ENCODE assay signal across 10 cellular contexts in the genomic region with DNA sequence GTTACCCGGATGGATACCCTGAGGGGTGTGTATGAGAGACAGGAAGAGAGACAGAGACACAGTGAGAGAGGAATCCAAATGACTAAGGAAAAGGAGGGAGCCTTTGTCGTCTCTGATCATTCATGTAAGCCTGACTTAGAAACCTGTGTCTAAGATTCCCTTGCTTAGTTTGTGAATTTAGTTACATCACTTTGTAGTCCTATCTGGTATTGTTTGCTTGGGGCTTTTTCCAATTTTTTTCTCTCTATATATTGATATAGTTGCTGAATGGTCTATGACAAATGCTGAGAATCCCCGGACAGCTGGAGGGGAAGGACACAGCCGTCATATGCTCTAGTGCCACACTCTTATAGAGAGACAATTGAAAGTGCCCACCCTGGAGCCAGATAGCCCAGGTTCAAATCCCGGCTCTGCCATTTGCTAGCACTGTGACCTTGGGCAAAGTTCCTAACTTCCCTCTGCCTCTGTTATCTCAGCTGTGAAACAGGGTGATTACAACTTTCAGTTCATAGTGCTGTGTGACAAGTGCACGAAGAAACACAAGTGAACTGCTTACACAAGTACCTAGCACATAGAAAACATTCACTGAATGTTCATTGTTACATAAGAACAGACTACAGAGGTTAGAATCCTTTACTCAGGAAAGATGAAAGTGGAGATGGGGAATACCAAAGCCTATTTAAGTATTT. TPM values are rescaled to one million over a fixed set of nuclear protein-coding genes. Genes with fewer than 3 reads are reported as not detected.
"Had no signal": no experiment of that assay in that cellular context is flagged by ENCODE, and none has a peak within 500 bp of the region (broad histone marks: within the 10 kb centered on the region; RNA-seq: fewer than 3 reads in every experiment).

No MANE protein-coding gene starts in this region.

- H3K36me3 ChIP-seq: HAP-1 had no signal

- H3K9ac ChIP-seq: GM23248 had no signal

- DNase-seq: GM23248, GOT3, H7, HFFc6, IMR-90 had no signal

- H3K4me3 Mint-ChIP-seq: HFFc6 had no signal

- H3K27ac ChIP-seq: GM23248, HL-60 had no signal

- H3K9me3 Mint-ChIP-seq: HFFc6 had no signal

- H2AFZ ChIP-seq: GM23248 had no signal

- H3K27ac Mint-ChIP-seq: HFFc6 had no signal

- H3K9me3 ChIP-seq: HAP-1 had no signal

- H3K4me3 ChIP-seq: GM23248, HAP-1 had no signal

- ATAC-seq: HCT116 had no signal

RNA-seq across cellular contexts. Expression of gene SLC24A5, which starts 6.0 kb away (rescaled TPM):
- total RNA-seq: GM23248, H4, HFFc6, HT1080, IMR-90 had no signal
- polyA plus RNA-seq: GM23248, IMR-90 had no signal
